Comparison of ENCODE assay signal across 28 cellular contexts in genomic region chr5:68314465-68314864, GRCh38.
"Had no signal": no experiment of that assay in that cellular context is flagged by ENCODE, and none has a peak within 500 bp of the region (broad histone marks: within the 10 kb centered on the region; RNA-seq: fewer than 3 reads in every experiment).

No MANE protein-coding gene starts in this region.

- H3K27me3 Mint-ChIP-seq: stimulated activated naive B cell treated with anti-CD40 and anti-IgM and Interleukin-4, amounts not matched to agents 10 μg/mL and 1 μg/mL and 100 μg/mL, for 72 hours; stimulated activated naive CD8-positive, alpha-beta T cell treated with anti-CD3 and anti-CD28 coated beads, Interleukin-15, Interleukin-2, amounts not matched to agents 100 ng/mL and 50 ng/mL, for 24 hours had no signal

- H3K4me1 ChIP-seq: testis, tibial artery, tibial nerve, upper lobe of left lung, upper lobe of right lung, uterus had no signal

- H3K36me3 ChIP-seq: stomach, suprapubic skin, thoracic aorta, thyroid gland, tibial artery, tibial nerve, transverse colon, upper lobe of left lung, upper lobe of right lung, uterus, vagina had no signal

- DNase-seq: stimulated activated CD4-positive, alpha-beta T cell treated with anti-CD3 and anti-CD28 coated beads, Interleukin-2, amount 100 ng/mL, for 48 hours; stimulated activated CD4-positive, alpha-beta T cell treated with anti-CD3 and anti-CD28 coated beads, Interleukin-4, amount 100 ng/mL, for 1 hour; stimulated activated CD4-positive, alpha-beta T cell treated with anti-CD3 and anti-CD28 coated beads, Interleukin-4, amount 100 ng/mL, for 24 hours; stimulated activated CD4-positive, alpha-beta T cell treated with anti-CD3 and anti-CD28 coated beads, Interleukin-4, amount 100 ng/mL, for 4 hours; stimulated activated CD8-positive, alpha-beta memory T cell treated with anti-CD3 and anti-CD28 coated beads, Interleukin-4, amount 100 ng/mL, for 48 hours; stimulated activated naive B cell treated with anti-CD40 and anti-IgM and Interleukin-4, amounts not matched to agents 10 μg/mL and 1 μg/mL and 100 μg/mL, for 72 hours; stimulated activated naive CD4-positive, alpha-beta T cell; stimulated activated naive CD4-positive, alpha-beta T cell treated with Interleukin-2 at 50 U/mL for 16 hours; stimulated activated naive CD8-positive, alpha-beta T cell treated with anti-CD3 and anti-CD28 coated beads, Interleukin-15, amount 100 ng/mL, for 72 hours; stimulated activated naive CD8-positive, alpha-beta T cell treated with anti-CD3 and anti-CD28 coated beads, Interleukin-15, Interleukin-2, amounts not matched to agents 100 U/mL and 50 U/mL, for 24 hours; stomach; substantia nigra; testis; thyroid gland; tibial artery; transverse colon; upper lobe of left lung; upper lobe of right lung; uterus had no signal

- ATAC-seq: stimulated activated effector memory CD8-positive, alpha-beta T cell treated with anti-CD3 and anti-CD28 coated beads, Interleukin-12 subunit alpha, Interleukin-12 subunit beta, amount 100 ng/mL, for 72 hours; stimulated activated memory B cell treated with anti-CD40 and anti-IgM and Interleukin-4, amounts not matched to agents 10 μg/mL and 1 μg/mL and 100 μg/mL, for 72 hours; stimulated activated naive CD8-positive, alpha-beta T cell treated with anti-CD3 and anti-CD28 coated beads, Interleukin-15, amount 100 ng/mL, for 72 hours; stimulated activated naive CD8-positive, alpha-beta T cell treated with anti-CD3 and anti-CD28 coated beads, Interleukin-15, Interleukin-2, amounts not matched to agents 100 U/mL and 50 U/mL, for 24 hours; upper lobe of right lung had no signal

- H3K36me3 Mint-ChIP-seq: stimulated activated effector memory CD8-positive, alpha-beta T cell treated with anti-CD3 and anti-CD28 coated beads, Interleukin-12 subunit alpha, Interleukin-12 subunit beta, amount 100 ng/mL, for 72 hours; stimulated activated memory B cell treated with anti-CD40 and anti-IgM and Interleukin-4, amounts not matched to agents 10 μg/mL and 1 μg/mL and 100 μg/mL, for 72 hours; stimulated activated naive B cell treated with anti-CD40 and anti-IgM and Interleukin-4, amounts not matched to agents 10 μg/mL and 1 μg/mL and 100 μg/mL, for 72 hours; type B pancreatic cell had no signal

- H3K27ac ChIP-seq: stomach, suprapubic skin, testis, thoracic aorta, thyroid gland, tibial artery, tibial nerve, transverse colon, upper lobe of left lung, upper lobe of right lung, uterus, vagina had no signal

- H3K4me3 ChIP-seq: stomach, suprapubic skin, testis, thoracic aorta, thyroid gland, tibial artery, tibial nerve, transverse colon, upper lobe of left lung, upper lobe of right lung, uterus, vagina had no signal

- H3K27me3 ChIP-seq: stomach, suprapubic skin, testis, thyroid gland, tibial artery, tibial nerve, transverse colon, upper lobe of left lung, upper lobe of right lung, uterus, vagina had no signal

- FAIRE-seq: urothelium cell line had no signal

- H3K9me3 ChIP-seq: stomach, suprapubic skin, testis, thoracic aorta, thyroid gland, tibial artery, tibial nerve, transverse colon, upper lobe of left lung, upper lobe of right lung, uterus, vagina had no signal

- H3K4me3 Mint-ChIP-seq: stimulated activated effector memory CD8-positive, alpha-beta T cell treated with anti-CD3 and anti-CD28 coated beads, Interleukin-12 subunit alpha, Interleukin-12 subunit beta, amount 100 ng/mL, for 72 hours; stimulated activated memory B cell treated with anti-CD40 and anti-IgM and Interleukin-4, amounts not matched to agents 10 μg/mL and 1 μg/mL and 100 μg/mL, for 72 hours; stimulated activated naive B cell treated with anti-CD40 and anti-IgM and Interleukin-4, amounts not matched to agents 10 μg/mL and 1 μg/mL and 100 μg/mL, for 72 hours; stimulated activated naive CD8-positive, alpha-beta T cell treated with anti-CD3 and anti-CD28 coated beads, Interleukin-15, Interleukin-2, amounts not matched to agents 100 ng/mL and 50 ng/mL, for 24 hours; type B pancreatic cell had no signal

- H3K27ac Mint-ChIP-seq: stimulated activated effector memory CD8-positive, alpha-beta T cell treated with anti-CD3 and anti-CD28 coated beads, Interleukin-12 subunit alpha, Interleukin-12 subunit beta, amount 100 ng/mL, for 72 hours; stimulated activated naive B cell treated with anti-CD40 and anti-IgM and Interleukin-4, amounts not matched to agents 10 μg/mL and 1 μg/mL and 100 μg/mL, for 72 hours; stimulated activated naive CD8-positive, alpha-beta T cell treated with anti-CD3 and anti-CD28 coated beads, Interleukin-15, Interleukin-2, amounts not matched to agents 100 ng/mL and 50 ng/mL, for 24 hours; type B pancreatic cell had no signal
